8 cellular contexts compared by ENCODE assay signal in genomic region chr16:50313596-50314483, GRCh38. TPM values are rescaled to one million over a fixed set of nuclear protein-coding genes. Genes with fewer than 3 reads are reported as not detected.
DNase-seq lines count a peak whose midpoint lies in the region; ATAC-seq, FAIRE-seq and TF ChIP-seq lines count a peak whose summit lies in the region.

No MANE protein-coding gene starts in this region.

- whole genome bisulfite sequencing in pancreas, 2 donors: 90 to 91% methylated on average over 31 of the region's 31 CpGs

- H3K27me3 Mint-ChIP-seq in CD4-positive, alpha-beta T cell: no peaks in the 10 kb centered on the region

- no peaks in the 10 kb centered on the region for H3K79me2 ChIP-seq in Karpas-422 (ENCODE audit: low read length)

- no peaks in the 10 kb centered on the region for H3K4me1 ChIP-seq in pancreas
- H3K4me1 ChIP-seq in Karpas-422 (ENCODE audit: low read length): no peaks in the 10 kb centered on the region

- DNase-seq in CD4-positive, alpha-beta T cell: peak in 9 of 10 experiments; percentile 22 to 67 (median 52)
- peak; percentile 37 to 39 for DNase-seq in activated CD4-positive, alpha-beta T cell treated with anti-CD3 and anti-CD28 coated beads, Interleukin-2, amount 50 U/mL, for 48 hours
- DNase-seq in pancreas: peak in 1 of 6 donors; percentile 54
- DNase-seq in NCI-H510A (lab: John Stamatoyannopoulos, UW): no peak
- no peak for DNase-seq in DMS 273 (lab: John Stamatoyannopoulos, UW; ENCODE audit: unreplicated experiment)
- no peak for DNase-seq in Karpas-422

- peaks cover 33% of the 10 kb centered on the region for H3K4me1 Mint-ChIP-seq in CD4-positive, alpha-beta T cell (ENCODE audit: low read depth)

- peak overlapping the region; percentile 91 for H3K27ac Mint-ChIP-seq in CD4-positive, alpha-beta T cell

- H3K9me3 ChIP-seq in CD4-positive, alpha-beta T cell (ENCODE audit: control insufficient read depth, low read length): no peaks in the 10 kb centered on the region
- H3K9me3 ChIP-seq in pancreas: no peaks in the 10 kb centered on the region
- no peaks in the 10 kb centered on the region for H3K9me3 ChIP-seq in Karpas-422 (ENCODE audit: low read length)

- H3K4me2 ChIP-seq in Karpas-422 (ENCODE audit: low read depth, low read length, poor library complexity, severe bottlenecking): no peak overlapping the region

- peaks cover 93% of the 10 kb centered on the region for H3K36me3 Mint-ChIP-seq in CD4-positive, alpha-beta T cell (ENCODE audit: low read depth)

- no peak overlapping the region for H2AFZ ChIP-seq in Karpas-422 (ENCODE audit: low read length)

- POLR2A ChIA-PET in CD4-positive, alpha-beta T cell (lab: Charles Lee): interaction anchor here (0.7 to 4.8 kb wide), 8 partner anchors 13 to 45 kb away, joined by 3 to 32 read pairs (median 4); no protein-coding TSS in a partner anchor

- CTCF ChIA-PET in CD4-positive, alpha-beta T cell (lab: Charles Lee): interaction anchor here (0.6 to 2.9 kb wide), 4 partner anchors 13 to 49 kb away, joined by 3 to 21 read pairs (median 6); no protein-coding TSS in a partner anchor

- H3K4me3 ChIP-seq in pancreas (no peak overlapping the region), Karpas-422 (ENCODE audit: low read length) (no peak overlapping the region)

- peak overlapping the region; percentile 57 for H3K4me3 Mint-ChIP-seq in CD4-positive, alpha-beta T cell

- H3K9me2 ChIP-seq in Karpas-422 (replicated peaks; ENCODE audit: insufficient read depth, low read length): no peaks in the 10 kb centered on the region

- intact Hi-C loops in CD4-positive, alpha-beta T cell (cut with DNase I, micrococcal nuclease): loop anchor here in 1 of 2 experiments (10.0 kb wide), 1 partner anchor 49 kb away; the partner anchor contains the start of gene ADCY7
- intact Hi-C loops in pancreas (cut with DNase I): no loop called here

- 0 out of 2 replicates have a peak, but pooled peaks cover 2% of the 10 kb centered on the region for H4K20me1 ChIP-seq in Karpas-422 (ENCODE audit: insufficient read depth, low read depth, low read length)

- H3K27me3 ChIP-seq in CD4-positive, alpha-beta T cell (ENCODE audit: control insufficient read depth, insufficient read depth, low read length): no peaks in the 10 kb centered on the region
- H3K27me3 ChIP-seq in pancreas (no peaks in the 10 kb centered on the region), Karpas-422 (ENCODE audit: low read length) (no peaks in the 10 kb centered on the region)

- no peak for FAIRE-seq in pancreas (lab: Jason Lieb, UNC)

- peak overlapping the region; percentile 17 for H3K27ac ChIP-seq in CD4-positive, alpha-beta T cell (ENCODE audit: low read depth, low read length)
- H3K27ac ChIP-seq in pancreas (no peak overlapping the region), Karpas-422 (ENCODE audit: low read length) (no peak overlapping the region)

- H3K9me3 Mint-ChIP-seq in CD4-positive, alpha-beta T cell: no peaks in the 10 kb centered on the region

- peak; percentile 82 for ATAC-seq in CD4-positive, alpha-beta T cell (ENCODE audit: poor library complexity)
- ATAC-seq in esophagus mucosa (peak; percentile 30), pancreas (peak in 3 of 4 donors; percentile 19 to 68 (median 68)), HG03521 (IDR thresholded peaks at IDR 0.05; ENCODE audit: unreplicated experiment) (no peak)

- no peak overlapping the region for H3K9ac ChIP-seq in Karpas-422 (ENCODE audit: low read length)

- no peak for TF ChIP-seq CTCF in CD4-positive, alpha-beta T cell (IDR thresholded peaks at IDR 0.05)
- no peak for TF ChIP-seq CTCF in pancreas (IDR thresholded peaks at IDR 0.05)

- peaks cover 2 to 40% (median 24%) of the 10 kb centered on the region in 3 donors for H3K36me3 ChIP-seq in pancreas
- peaks cover 31% of the 10 kb centered on the region; the same call in 1 of the 2 replicates for H3K36me3 ChIP-seq in Karpas-422 (ENCODE audit: insufficient read depth, low read length)

RNA-seq across cellular contexts. Expression of gene ADCY7, which starts 47.5 kb away (rescaled TPM):
- 100 to 1,000 TPM; 136 to 147 TPM for total RNA-seq in CD4-positive, alpha-beta T cell
- 26.8 TPM for total RNA-seq in esophagus mucosa
- total RNA-seq in pancreas: 10 to 100 TPM in 1 of 6 donors, 1 to 10 TPM in 5; 1.9 to 21.1 (median 5.6) TPM
- 1 to 10 TPM; 2.3 to 4.0 TPM for polyA plus RNA-seq in pancreas
- total RNA-seq in Karpas-422 (2014; rRNA removed; shearing (Covaris generic); ENCODE audit: low replicate concordance): 27.5 and 45.5 TPM in 2 replicates

RNA-seq across cellular contexts. Expression of gene BRD7, which starts 54.9 kb away (rescaled TPM):
- 100 to 1,000 TPM in 1 of 2 experiments, 10 to 100 TPM in 1; 95.4 to 103 TPM for total RNA-seq in CD4-positive, alpha-beta T cell
- total RNA-seq in esophagus mucosa (63.9 TPM), pancreas (10 to 100 TPM; 25.4 to 40.4 (median 32.4) TPM)
- 10 to 100 TPM; 23.4 to 34.2 TPM for polyA plus RNA-seq in pancreas
- 59.6 and 66.0 TPM in 2 replicates for total RNA-seq in Karpas-422 (2014; rRNA removed; shearing (Covaris generic); ENCODE audit: low replicate concordance)

Comparison
In these comparisons a context has a peak if more than half of its experiments do, and no peak if none do; other contexts are left out.
1. DNase-seq: peak in CD4-positive, alpha-beta T cell (9 of 10) and activated CD4-positive, alpha-beta T cell treated with anti-CD3 and anti-CD28 coated beads, Interleukin-2, amount 50 U/mL, for 48 hours (2 of 2); none in NCI-H510A (single experiment), DMS 273 (single experiment) and Karpas-422 (single experiment).